In genomic region chr6:52517502-52518278, GRCh38 we compare ENCODE assay signal across 8 cellular contexts. TPM values are rescaled to one million over a fixed set of nuclear protein-coding genes. Genes with fewer than 3 reads are reported as not detected.
DNase-seq lines count a peak whose midpoint lies in the region; ATAC-seq and TF ChIP-seq lines count a peak whose summit lies in the region.

No MANE protein-coding gene starts in this region.

- H3K27ac ChIP-seq in stomach smooth muscle (ENCODE audit: low read length) = peak overlapping the region; percentile 98

- DNase-seq in Ammon's horn (ENCODE audit: low spot score) (peak; percentile 82), SW 1271 (lab: John Stamatoyannopoulos, UW) (peak; percentile 70 to 94), epithelial cell of esophagus (ENCODE audit: low read depth) (peak; percentile 91), mesothelial cell of epicardium (ENCODE audit: low spot score in 2 of 2, unreplicated experiment in 2 of 2) (no peak), NCI-H187 treated with DMSO at 0.1 percent for 48 hours (lab: John Stamatoyannopoulos, UW) (no peak)

- peaks cover 49% of the 10 kb centered on the region for H3K4me1 ChIP-seq in stomach smooth muscle (ENCODE audit: control insufficient read depth, insufficient read depth, low read length)

- no peaks in the 10 kb centered on the region for H3K9me3 Mint-ChIP-seq in mesothelial cell of epicardium

- H3K4me3 ChIP-seq in epithelial cell of esophagus (ENCODE audit: low read length) (no peak overlapping the region), stomach smooth muscle (ENCODE audit: low read length in 2 of 2) (peak overlapping the region; percentile 39 to 57)

- H3K4me3 Mint-ChIP-seq in mesothelial cell of epicardium = no peak overlapping the region

- peak; percentile 96 for ATAC-seq in GM19035 (IDR thresholded peaks at IDR 0.05; ENCODE audit: unreplicated experiment)
- ATAC-seq in HG03442 (IDR thresholded peaks at IDR 0.05; ENCODE audit: unreplicated experiment) = peak; percentile 100

- no peaks in the 10 kb centered on the region for H3K27me3 ChIP-seq in stomach smooth muscle (ENCODE audit: control insufficient read depth in 1 of 2, insufficient read depth in 2 of 2, low read length in 2 of 2)

- peaks cover 22% of the 10 kb centered on the region for H3K36me3 Mint-ChIP-seq in mesothelial cell of epicardium

- no peaks in the 10 kb centered on the region for H3K27me3 Mint-ChIP-seq in mesothelial cell of epicardium (ENCODE audit: low read depth)

- H3K36me3 ChIP-seq in stomach smooth muscle (ENCODE audit: control insufficient read depth in 2 of 2, insufficient read depth in 2 of 2, low read length in 2 of 2) = peaks cover 4 to 12% of the 10 kb centered on the region in 2 donors

- H3K9ac ChIP-seq in stomach smooth muscle (ENCODE audit: low read length in 2 of 2) = peak overlapping the region; percentile 60 to 76

- no peaks in the 10 kb centered on the region for H3K9me3 ChIP-seq in stomach smooth muscle (ENCODE audit: control insufficient read depth in 2 of 2, low read length in 2 of 2)

- peaks cover 29% of the 10 kb centered on the region for H3K4me1 Mint-ChIP-seq in mesothelial cell of epicardium

- no peak for TF ChIP-seq CTCF in epithelial cell of esophagus (IDR thresholded peaks at IDR 0.05; ENCODE audit: insufficient read depth, low read depth, low read length, missing control alignments)
- no peak for TF ChIP-seq CTCF in mesothelial cell of epicardium (IDR thresholded peaks at IDR 0.05; ENCODE audit: unreplicated experiment)

- peak overlapping the region; percentile 83 for H3K27ac Mint-ChIP-seq in mesothelial cell of epicardium

RNA-seq across cellular contexts. Expression of gene TRAM2, which starts 59.2 kb away (rescaled TPM):
- total RNA-seq in mesothelial cell of epicardium = 21.7 to 22.1 TPM (median 21.8 TPM) in 3 replicates

Comparison
In these comparisons a context has a peak if more than half of its experiments do, and no peak if none do; other contexts are left out.
1. DNase-seq: peak in Ammon's horn (single experiment), SW 1271 (2 of 2) and epithelial cell of esophagus (single experiment); none in mesothelial cell of epicardium (0 of 2) and NCI-H187 treated with DMSO at 0.1 percent for 48 hours (single experiment).